8 cellular contexts compared by ENCODE assay signal in the genomic region with DNA sequence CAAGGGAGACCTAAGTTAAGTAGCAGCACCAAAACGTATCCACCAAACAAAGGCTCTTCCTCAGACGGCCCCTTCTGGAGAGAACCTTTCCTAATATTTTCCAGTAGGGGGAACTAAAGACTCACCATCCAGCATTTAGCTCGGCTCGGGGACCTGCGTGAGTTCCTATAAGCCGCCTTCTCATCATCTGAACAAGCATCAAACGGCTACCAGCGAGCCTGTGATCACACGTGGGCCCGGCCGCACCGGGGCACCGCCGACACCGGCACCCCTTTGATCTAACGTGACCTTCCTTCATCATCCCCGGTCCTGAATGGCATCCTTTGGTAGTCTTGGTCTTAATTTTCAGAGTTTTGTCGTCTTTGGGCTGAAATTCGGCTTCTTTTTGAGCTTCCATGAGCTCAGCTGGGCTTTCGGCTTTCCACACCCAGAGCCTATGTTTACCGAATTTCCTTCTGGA. TPM values are rescaled to one million over a fixed set of nuclear protein-coding genes. Genes with fewer than 3 reads are reported as not detected.
DNase-seq lines count a peak whose midpoint lies in the region; ATAC-seq, FAIRE-seq and TF ChIP-seq lines count a peak whose summit lies in the region.

No MANE protein-coding gene starts in this region.

- H3K4ac ChIP-seq in mesenchymal stem cell (ENCODE audit: low read depth in 1 of 2, low read length in 2 of 2), result no peak overlapping the region

- no peak overlapping the region for H2BK5ac ChIP-seq in mesenchymal stem cell (ENCODE audit: low read depth, low read length, poor library complexity, severe bottlenecking)

- no peak overlapping the region for H2BK12ac ChIP-seq in mesenchymal stem cell (ENCODE audit: low read length in 2 of 2)

- peak; percentile 23 for DNase-seq in AG04449 (ENCODE audit: low read depth, low spot score)
- DNase-seq in NCI-H1092 treated with DMSO at 0.1 percent for 48 hours (lab: John Stamatoyannopoulos, UW), result peak; percentile 89
- DNase-seq in SJSA1 (ENCODE audit: low read depth in 1 of 2, low spot score in 2 of 2), result peak; percentile 35 to 49
- peak; percentile 50 for DNase-seq in epidermal melanocyte (ENCODE audit: insufficient read length, low spot score)
- peak; percentile 89 for DNase-seq in mesenchymal stem cell
- DNase-seq in urothelium cell line (ENCODE audit: low spot score), result peak; percentile 18

- H3K4me3 ChIP-seq in AG04449 (ENCODE audit: low read depth, low read length) (peak overlapping the region; percentile 34), SJSA1 (no peak overlapping the region), mesenchymal stem cell (ENCODE audit: insufficient read depth in 1 of 2, low read depth in 1 of 2, low read length in 2 of 2) (peak overlapping the region; percentile 54 to 75)

- H3K4me1 ChIP-seq in SJSA1 (replicated peaks) (no peaks in the 10 kb centered on the region), mesenchymal stem cell (ENCODE audit: control insufficient read depth, insufficient read depth, low read depth, low read length) (peaks cover 3% of the 10 kb centered on the region)

- no peak overlapping the region for H2BK120ac ChIP-seq in mesenchymal stem cell (ENCODE audit: low read depth, low read length)

- no peak for FAIRE-seq in urothelium cell line (lab: Jason Lieb, UNC)

- H3K9ac ChIP-seq in mesenchymal stem cell (ENCODE audit: low read length), result peak overlapping the region; percentile 35

- peak overlapping the region; percentile 90 for H3K4me2 ChIP-seq in mesenchymal stem cell (ENCODE audit: low read length, poor library complexity, severe bottlenecking)

- ATAC-seq in GM18868 (IDR thresholded peaks at IDR 0.05; ENCODE audit: unreplicated experiment), result peak; percentile 80
- ATAC-seq in HG02973 (IDR thresholded peaks at IDR 0.05; ENCODE audit: unreplicated experiment), result no peak

- no peak overlapping the region for H3K18ac ChIP-seq in mesenchymal stem cell (ENCODE audit: low read depth in 1 of 2, low read length in 2 of 2)

- H4K8ac ChIP-seq in mesenchymal stem cell (ENCODE audit: low read length), result no peak overlapping the region

- peak overlapping the region; percentile 47 for H2AFZ ChIP-seq in mesenchymal stem cell (ENCODE audit: low read depth, low read length)

- no peak overlapping the region for H2BK15ac ChIP-seq in mesenchymal stem cell (ENCODE audit: low read depth, poor library complexity, severe bottlenecking)

- H3K27ac ChIP-seq in SJSA1, result no peak overlapping the region
- H3K27ac ChIP-seq in mesenchymal stem cell (ENCODE audit: low read length, poor library complexity, severe bottlenecking), result no peak overlapping the region

- H3K27me3 ChIP-seq in SJSA1 (replicated peaks), result peaks cover 26% of the 10 kb centered on the region
- peaks cover 4 to 46% of the 10 kb centered on the region in 2 experiments for H3K27me3 ChIP-seq in mesenchymal stem cell (ENCODE audit: control insufficient read depth in 1 of 2, insufficient read depth in 1 of 2, low read length in 2 of 2)

- no peaks in the 10 kb centered on the region for H3K79me1 ChIP-seq in mesenchymal stem cell (replicated peaks; ENCODE audit: low read length, poor library complexity, severe bottlenecking)

- no peaks in the 10 kb centered on the region for H3K9me3 ChIP-seq in SJSA1 (replicated peaks)
- H3K9me3 ChIP-seq in mesenchymal stem cell (ENCODE audit: control insufficient read depth, low read length), result no peaks in the 10 kb centered on the region

- no peak overlapping the region for H3K23ac ChIP-seq in mesenchymal stem cell (ENCODE audit: low read length in 2 of 2)

- WGBS in mesenchymal stem cell, result 2% methylated on average over 17 of the region's 21 CpGs

- H2AK5ac ChIP-seq in mesenchymal stem cell (ENCODE audit: low read length, severe bottlenecking), result no peak overlapping the region

- POLR2A ChIA-PET in AG04449 (lab: Yijun Ruan, JAX), result no interaction called here

- no peaks in the 10 kb centered on the region for H3K36me3 ChIP-seq in SJSA1
- no peaks in the 10 kb centered on the region for H3K36me3 ChIP-seq in mesenchymal stem cell (ENCODE audit: control insufficient read depth in 1 of 2, insufficient read depth in 2 of 2, low read depth in 1 of 2, low read length in 2 of 2)

- H3K14ac ChIP-seq in mesenchymal stem cell (ENCODE audit: low read length in 2 of 2), result no peak overlapping the region

- peak; percentile 64 for TF ChIP-seq CTCF in AG04449 (IDR thresholded peaks at IDR 0.05; ENCODE audit: insufficient read depth, low read length, missing control alignments)

- H4K91ac ChIP-seq in mesenchymal stem cell (ENCODE audit: low read length), result no peak overlapping the region

- CTCF ChIA-PET in AG04449 (lab: Yijun Ruan, JAX), result interaction anchor here (0.6 to 2.1 kb wide), 18 partner anchors 9 to 1611 kb away, joined by 3 to 13 read pairs (median 4); no protein-coding TSS in a partner anchor

RNA-seq across cellular contexts. Expression of a gene that starts 1.4 kb away (rescaled TPM):
- not detected in 2 replicates for total RNA-seq in SJSA1 (2014; rRNA removed; shearing (Covaris generic))
- 2.0 TPM for polyA plus RNA-seq in mesenchymal stem cell (2013, experiment 1 of 2)
- polyA plus RNA-seq in mesenchymal stem cell (2013, experiment 2 of 2), result 2.0 TPM

Comparison
In these comparisons a context has a peak if more than half of its experiments do, and no peak if none do; other contexts are left out.
1. DNase-seq: peak in every context shown above with its lines; median percentile 89 in NCI-H1092 treated with DMSO at 0.1 percent for 48 hours; 89 in mesenchymal stem cell; 50 in epidermal melanocyte; 42 in SJSA1; 23 in AG04449; 18 in urothelium cell line.